Comparison of ENCODE assay signal across 17 cellular contexts in genomic region chr2:238754259-238754658, GRCh38.
DNase-seq lines count a peak whose midpoint lies in the region; ATAC-seq and TF ChIP-seq lines count a peak whose summit lies in the region.
"Had no signal": no experiment of that assay in that cellular context is flagged by ENCODE, and none has a peak within 500 bp of the region (broad histone marks: within the 10 kb centered on the region; RNA-seq: fewer than 3 reads in every experiment).

No MANE protein-coding gene starts in this region.

- no peaks in the 10 kb centered on the region for H4K20me1 ChIP-seq in GM23248 (ENCODE audit: insufficient read depth)
- H4K20me1 ChIP-seq in Loucy (ENCODE audit: insufficient read depth, low read length, poor library complexity, severe bottlenecking): no peaks in the 10 kb centered on the region
- no peaks in the 10 kb centered on the region for H4K20me1 ChIP-seq in neural progenitor cell (ENCODE audit: low read depth)

- H3F3A ChIP-seq in GM23248 (ENCODE audit: insufficient read depth) (no peaks in the 10 kb centered on the region), Loucy (ENCODE audit: low read depth) (no peaks in the 10 kb centered on the region), neural progenitor cell (ENCODE audit: low read depth) (no peaks in the 10 kb centered on the region)

- peaks cover 3% of the 10 kb centered on the region for H3K4me1 Mint-ChIP-seq in neural progenitor cell
- H3K4me1 Mint-ChIP-seq: CD4-positive, alpha-beta memory T cell; stimulated activated naive CD8-positive, alpha-beta T cell treated with anti-CD3 and anti-CD28 coated beads, Interleukin-15, amount 100 ng/mL, for 72 hours had no signal

- H3K27me3 ChIP-seq in GM23248 (replicated peaks; ENCODE audit: insufficient read depth): no peaks in the 10 kb centered on the region
- no peaks in the 10 kb centered on the region for H3K27me3 ChIP-seq in Loucy (ENCODE audit: insufficient read depth, low read length, poor library complexity, severe bottlenecking)
- no peaks in the 10 kb centered on the region for H3K27me3 ChIP-seq in neural progenitor cell
- H3K27me3 ChIP-seq in foreskin keratinocyte: peaks cover 4% of the 10 kb centered on the region
- H3K27me3 ChIP-seq: heart right ventricle, SJCRH30, uterus had no signal

- no peak overlapping the region for H2AFZ ChIP-seq in GM23248
- H2AFZ ChIP-seq in Loucy (ENCODE audit: low read length): no peak overlapping the region
- no peak overlapping the region for H2AFZ ChIP-seq in neural progenitor cell (replicated peaks)

- H3K4me1 ChIP-seq in GM23248 (ENCODE audit: insufficient read depth) (no peaks in the 10 kb centered on the region), Loucy (ENCODE audit: insufficient read depth, low read length, poor library complexity, severe bottlenecking) (no peaks in the 10 kb centered on the region), neural progenitor cell (no peaks in the 10 kb centered on the region), foreskin keratinocyte (no peaks in the 10 kb centered on the region)
- H3K4me1 ChIP-seq: heart right ventricle, SJCRH30, uterus had no signal

- no peaks in the 10 kb centered on the region for H3K36me3 Mint-ChIP-seq in neural progenitor cell
- H3K36me3 Mint-ChIP-seq: CD4-positive, alpha-beta memory T cell had no signal

- H3K9me3 Mint-ChIP-seq in neural progenitor cell: peaks cover 10% of the 10 kb centered on the region

- no peak for ATAC-seq in foreskin keratinocyte
- ATAC-seq in HG02610 (IDR thresholded peaks at IDR 0.05; ENCODE audit: unreplicated experiment): no peak
- ATAC-seq: activated CD8-positive, alpha-beta T cell treated with anti-CD3 and anti-CD28 coated beads for 36 hours; heart right ventricle; mucosa of descending colon; stimulated activated naive CD8-positive, alpha-beta T cell treated with anti-CD3 and anti-CD28 coated beads, Interleukin-15, amount 100 ng/mL, for 72 hours had no signal

- H3K9me2 ChIP-seq in GM23248 (ENCODE audit: insufficient read depth): no peaks in the 10 kb centered on the region
- H3K9me2 ChIP-seq in Loucy (replicated peaks; ENCODE audit: low read depth, low read length): no peaks in the 10 kb centered on the region

- WGBS in GM23248 (ENCODE audit: low coverage in 1 of 2, low lambda C conversion rate in 2 of 2, missing lambda C conversion rate in 2 of 2), 2 experiments: 63 to 64% methylated on average over 8 of the region's 8 CpGs

- H3K9me3 ChIP-seq in GM23248 (ENCODE audit: low read depth) (peaks cover 7% of the 10 kb centered on the region), Loucy (ENCODE audit: insufficient read depth, low read depth, low read length) (no peaks in the 10 kb centered on the region), neural progenitor cell (ENCODE audit: low read depth) (no peaks in the 10 kb centered on the region)
- H3K9me3 ChIP-seq: SJCRH30 had no signal

- H3K4me2 ChIP-seq in GM23248 (ENCODE audit: unreplicated experiment): no peak overlapping the region
- no peak overlapping the region for H3K4me2 ChIP-seq in Loucy (ENCODE audit: low read depth, low read length, poor library complexity, severe bottlenecking)
- no peak overlapping the region for H3K4me2 ChIP-seq in neural progenitor cell

- no peak overlapping the region for H3K9ac ChIP-seq in GM23248
- no peak overlapping the region for H3K9ac ChIP-seq in Loucy (ENCODE audit: low read depth, low read length, poor library complexity, severe bottlenecking)
- H3K9ac ChIP-seq in neural progenitor cell: no peak overlapping the region

- H3K27ac Mint-ChIP-seq in neural progenitor cell: no peak overlapping the region
- H3K27ac Mint-ChIP-seq: activated CD8-positive, alpha-beta T cell treated with anti-CD3 and anti-CD28 coated beads for 36 hours; CD4-positive, alpha-beta memory T cell; stimulated activated naive CD8-positive, alpha-beta T cell treated with anti-CD3 and anti-CD28 coated beads, Interleukin-15, amount 100 ng/mL, for 72 hours had no signal

- in situ Hi-C loops in GM23248 (cut with MboI): no loop called here

- H3K27me3 Mint-ChIP-seq in neural progenitor cell (ENCODE audit: insufficient read depth, low read depth): peaks cover 6% of the 10 kb centered on the region

- 0 out of 2 replicates have a peak, but pooled peaks have one; percentile 9 for TF ChIP-seq CTCF in Loucy (conservative IDR thresholded peaks at IDR 0.05; ENCODE audit: low read length)
- peak; percentile 19 for TF ChIP-seq CTCF in cardiac fibroblast (IDR thresholded peaks at IDR 0.05; ENCODE audit: low read depth, low read length)
- peak; percentile 33 for TF ChIP-seq CTCF in neural progenitor cell (IDR thresholded peaks at IDR 0.05)
- no peak for TF ChIP-seq CTCF in foreskin keratinocyte (conservative IDR thresholded peaks at IDR 0.05)

- H3K79me2 ChIP-seq in GM23248 (ENCODE audit: insufficient read depth): no peaks in the 10 kb centered on the region
- no peaks in the 10 kb centered on the region for H3K79me2 ChIP-seq in Loucy (ENCODE audit: insufficient read depth, low read length)
- no peaks in the 10 kb centered on the region for H3K79me2 ChIP-seq in neural progenitor cell (ENCODE audit: low read depth)

- DNase-seq in GM23248 (peak; percentile 33), cardiac fibroblast (ENCODE audit: low read depth in 2 of 2) (no peak), neural progenitor cell (ENCODE audit: low spot score) (no peak), ureter (ENCODE audit: low spot score) (no peak), foreskin keratinocyte (no peak)
- DNase-seq: activated CD8-positive, alpha-beta T cell treated with anti-CD3 and anti-CD28 coated beads for 36 hours; CD4-positive, alpha-beta memory T cell; heart right ventricle; NCI-H1105; SJCRH30; stimulated activated CD4-positive, alpha-beta T cell treated with anti-CD3 and anti-CD28 coated beads, Interleukin-12 subunit alpha, Interleukin-12 subunit beta, amount 100 ng/mL, for 4 hours; stimulated activated naive CD8-positive, alpha-beta T cell treated with anti-CD3 and anti-CD28 coated beads, Interleukin-15, amount 100 ng/mL, for 72 hours; T1000; uterus had no signal

- H3K4me3 ChIP-seq in GM23248: no peak overlapping the region
- no peak overlapping the region for H3K4me3 ChIP-seq in Loucy (ENCODE audit: low read length, poor library complexity, severe bottlenecking)
- no peak overlapping the region for H3K4me3 ChIP-seq in cardiac fibroblast (replicated peaks in 1 of 2; ENCODE audit: low read depth in 2 of 2, low read length in 2 of 2)
- no peak overlapping the region for H3K4me3 ChIP-seq in neural progenitor cell
- H3K4me3 ChIP-seq: heart right ventricle, mucosa of descending colon, SJCRH30, uterus had no signal

- no peak overlapping the region for H3K4me3 Mint-ChIP-seq in neural progenitor cell
- H3K4me3 Mint-ChIP-seq: activated CD8-positive, alpha-beta T cell treated with anti-CD3 and anti-CD28 coated beads for 36 hours; CD4-positive, alpha-beta memory T cell; stimulated activated naive CD8-positive, alpha-beta T cell treated with anti-CD3 and anti-CD28 coated beads, Interleukin-15, amount 100 ng/mL, for 72 hours had no signal

- H3K36me3 ChIP-seq in GM23248 (ENCODE audit: low read depth): no peaks in the 10 kb centered on the region
- no peaks in the 10 kb centered on the region for H3K36me3 ChIP-seq in Loucy (ENCODE audit: insufficient read depth, low read length)
- no peaks in the 10 kb centered on the region for H3K36me3 ChIP-seq in neural progenitor cell
- H3K36me3 ChIP-seq: heart right ventricle, SJCRH30, uterus had no signal

- H3K27ac ChIP-seq in GM23248 (no peak overlapping the region), neural progenitor cell (no peak overlapping the region), foreskin keratinocyte (no peak overlapping the region)
- H3K27ac ChIP-seq: heart right ventricle, SJCRH30, uterus had no signal
